In the genomic region with DNA sequence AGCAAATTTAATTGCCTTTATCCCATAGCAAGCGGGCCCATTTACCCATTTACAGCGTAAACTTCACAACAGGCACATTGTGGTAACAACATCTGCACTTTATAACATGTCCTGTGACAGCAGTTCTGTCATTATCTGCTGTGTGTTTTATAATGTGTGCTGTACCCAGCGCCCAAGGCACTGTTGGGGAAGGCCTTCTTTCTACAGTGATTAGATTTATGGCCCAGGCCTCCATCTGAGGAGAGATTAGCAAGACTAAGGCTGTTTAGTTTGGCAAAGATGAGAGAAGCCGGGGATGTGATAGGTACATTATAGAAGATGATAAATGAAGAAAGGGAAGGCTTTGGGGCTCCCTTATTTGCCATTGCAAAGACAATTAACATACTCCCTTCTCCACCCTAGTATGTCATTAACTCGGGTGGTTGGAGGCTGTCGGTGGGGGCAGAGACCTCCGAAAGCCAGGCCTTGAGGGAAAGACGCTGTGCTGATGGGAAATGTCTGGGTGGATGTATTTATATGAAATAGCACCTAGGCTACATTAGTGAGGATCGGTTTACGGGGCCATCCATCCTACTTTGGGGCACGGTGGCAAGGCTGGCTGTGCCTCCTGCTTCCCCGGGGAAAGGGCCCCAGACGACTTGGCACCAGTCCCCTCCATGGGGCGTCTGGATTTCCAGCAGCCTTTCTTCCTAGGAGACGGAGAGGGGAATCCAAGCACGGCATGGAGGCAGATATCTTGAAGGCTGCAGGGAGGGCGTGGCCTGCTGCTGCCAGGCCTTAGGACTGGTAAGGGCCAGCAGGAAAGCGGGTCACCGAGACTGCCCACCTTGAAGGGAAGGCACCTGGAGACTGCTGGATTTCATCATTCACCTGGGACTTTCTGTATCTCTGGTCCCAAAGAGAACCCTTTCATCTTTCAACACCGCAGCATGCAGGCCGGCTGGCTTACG, we compare ENCODE assay signal across 1 cellular context.
A peak's percentile ranks its signal among the peaks of the same experiment; 100 is the strongest.
TF ChIP-seq lines count a peak whose summit lies in the region.

No MANE protein-coding gene starts in this region.

TF ChIP-seq in HEK293, 187 proteins besides CTCF, POLR2A, EP300 and RAD21 (continued from another document):
- TF ChIP-seq, protein P1, sequence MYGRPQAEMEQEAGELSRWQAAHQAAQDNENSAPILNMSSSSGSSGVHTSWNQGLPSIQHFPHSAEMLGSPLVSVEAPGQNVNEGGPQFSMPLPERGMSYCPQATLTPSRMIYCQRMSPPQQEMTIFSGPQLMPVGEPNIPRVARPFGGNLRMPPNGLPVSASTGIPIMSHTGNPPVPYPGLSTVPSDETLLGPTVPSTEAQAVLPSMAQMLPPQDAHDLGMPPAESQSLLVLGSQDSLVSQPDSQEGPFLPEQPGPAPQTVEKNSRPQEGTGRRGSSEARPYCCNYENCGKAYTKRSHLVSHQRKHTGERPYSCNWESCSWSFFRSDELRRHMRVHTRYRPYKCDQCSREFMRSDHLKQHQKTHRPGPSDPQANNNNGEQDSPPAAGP (tag by site-specific recombination; IDR thresholded peaks at IDR 0.05): peak; percentile 90
- TF ChIP-seq, protein P2, sequence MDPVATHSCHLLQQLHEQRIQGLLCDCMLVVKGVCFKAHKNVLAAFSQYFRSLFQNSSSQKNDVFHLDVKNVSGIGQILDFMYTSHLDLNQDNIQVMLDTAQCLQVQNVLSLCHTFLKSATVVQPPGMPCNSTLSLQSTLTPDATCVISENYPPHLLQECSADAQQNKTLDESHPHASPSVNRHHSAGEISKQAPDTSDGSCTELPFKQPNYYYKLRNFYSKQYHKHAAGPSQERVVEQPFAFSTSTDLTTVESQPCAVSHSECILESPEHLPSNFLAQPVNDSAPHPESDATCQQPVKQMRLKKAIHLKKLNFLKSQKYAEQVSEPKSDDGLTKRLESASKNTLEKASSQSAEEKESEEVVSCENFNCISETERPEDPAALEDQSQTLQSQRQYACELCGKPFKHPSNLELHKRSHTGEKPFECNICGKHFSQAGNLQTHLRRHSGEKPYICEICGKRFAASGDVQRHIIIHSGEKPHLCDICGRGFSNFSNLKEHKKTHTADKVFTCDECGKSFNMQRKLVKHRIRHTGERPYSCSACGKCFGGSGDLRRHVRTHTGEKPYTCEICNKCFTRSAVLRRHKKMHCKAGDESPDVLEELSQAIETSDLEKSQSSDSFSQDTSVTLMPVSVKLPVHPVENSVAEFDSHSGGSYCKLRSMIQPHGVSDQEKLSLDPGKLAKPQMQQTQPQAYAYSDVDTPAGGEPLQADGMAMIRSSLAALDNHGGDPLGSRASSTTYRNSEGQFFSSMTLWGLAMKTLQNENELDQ (tag by site-specific recombination; IDR thresholded peaks at IDR 0.05; ENCODE audit: low read depth): no peak
- TF ChIP-seq, protein P3, sequence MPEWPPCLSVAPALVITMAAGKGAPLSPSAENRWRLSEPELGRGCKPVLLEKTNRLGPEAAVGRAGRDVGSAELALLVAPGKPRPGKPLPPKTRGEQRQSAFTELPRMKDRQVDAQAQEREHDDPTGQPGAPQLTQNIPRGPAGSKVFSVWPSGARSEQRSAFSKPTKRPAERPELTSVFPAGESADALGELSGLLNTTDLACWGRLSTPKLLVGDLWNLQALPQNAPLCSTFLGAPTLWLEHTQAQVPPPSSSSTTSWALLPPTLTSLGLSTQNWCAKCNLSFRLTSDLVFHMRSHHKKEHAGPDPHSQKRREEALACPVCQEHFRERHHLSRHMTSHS (tag by site-specific recombination; IDR thresholded peaks at IDR 0.05): no peak; the same call in 1 of the 2 replicates
- TF ChIP-seq ZFHX2 (tag by site-specific recombination; conservative IDR thresholded peaks at IDR 0.05) (no peak), SCRT1 (tag by site-specific recombination; IDR thresholded peaks at IDR 0.05; ENCODE audit: borderline replicate concordance) (peak; percentile 79), ZNF600 (tag by site-specific recombination; IDR thresholded peaks at IDR 0.05) (peak; percentile 22; the same call in 1 of the 2 replicates), FEZF1 (tag by site-specific recombination; IDR thresholded peaks at IDR 0.05) (peak; percentile 94), ZEB2 (tag by site-specific recombination; IDR thresholded peaks at IDR 0.05) (peak; percentile 51; the same call in 1 of the 2 replicates), ZNF510 (tag by site-specific recombination; IDR thresholded peaks at IDR 0.05; ENCODE audit: insufficient replicate concordance) (no peak), ZNF701 (tag by site-specific recombination; IDR thresholded peaks at IDR 0.05) (no peak), SETDB1 (IDR thresholded peaks at IDR 0.05; ENCODE audit: insufficient read length, low read length) (no peak), ZNF114 (tag by site-specific recombination; IDR thresholded peaks at IDR 0.05) (no peak), MEIS1 (CRISPR knock-in tag; IDR thresholded peaks at IDR 0.05; ENCODE audit: borderline replicate concordance) (0 out of 2 replicates have a peak, but pooled peaks have one; percentile 13), ZNF548 (tag by site-specific recombination; IDR thresholded peaks at IDR 0.05) (no peak), ZNF423 (tag by site-specific recombination; IDR thresholded peaks at IDR 0.05) (peak; percentile 70; the same call in 1 of the 2 replicates), ZNF629 (tag by site-specific recombination; IDR thresholded peaks at IDR 0.05) (peak; percentile 60), KLF1 (tag by site-specific recombination; IDR thresholded peaks at IDR 0.05) (peak; percentile 79), ZNF596 (tag by site-specific recombination; IDR thresholded peaks at IDR 0.05) (peak; percentile 47; the same call in 1 of the 2 replicates), KLF10 (tag by site-specific recombination; IDR thresholded peaks at IDR 0.05) (peak; percentile 82), ZIC2 (tag by site-specific recombination; IDR thresholded peaks at IDR 0.05) (peak; percentile 68), ZNF658 (tag by site-specific recombination; IDR thresholded peaks at IDR 0.05) (no peak), ZBTB48 (tag by site-specific recombination; IDR thresholded peaks at IDR 0.05) (no peak), HOXA7 (CRISPR knock-in tag; IDR thresholded peaks at IDR 0.05; ENCODE audit: borderline replicate concordance) (no peak), ZNF76 (tag by site-specific recombination; IDR thresholded peaks at IDR 0.05; ENCODE audit: borderline replicate concordance, low read depth) (no peak)
- TF ChIP-seq, protein P4, sequence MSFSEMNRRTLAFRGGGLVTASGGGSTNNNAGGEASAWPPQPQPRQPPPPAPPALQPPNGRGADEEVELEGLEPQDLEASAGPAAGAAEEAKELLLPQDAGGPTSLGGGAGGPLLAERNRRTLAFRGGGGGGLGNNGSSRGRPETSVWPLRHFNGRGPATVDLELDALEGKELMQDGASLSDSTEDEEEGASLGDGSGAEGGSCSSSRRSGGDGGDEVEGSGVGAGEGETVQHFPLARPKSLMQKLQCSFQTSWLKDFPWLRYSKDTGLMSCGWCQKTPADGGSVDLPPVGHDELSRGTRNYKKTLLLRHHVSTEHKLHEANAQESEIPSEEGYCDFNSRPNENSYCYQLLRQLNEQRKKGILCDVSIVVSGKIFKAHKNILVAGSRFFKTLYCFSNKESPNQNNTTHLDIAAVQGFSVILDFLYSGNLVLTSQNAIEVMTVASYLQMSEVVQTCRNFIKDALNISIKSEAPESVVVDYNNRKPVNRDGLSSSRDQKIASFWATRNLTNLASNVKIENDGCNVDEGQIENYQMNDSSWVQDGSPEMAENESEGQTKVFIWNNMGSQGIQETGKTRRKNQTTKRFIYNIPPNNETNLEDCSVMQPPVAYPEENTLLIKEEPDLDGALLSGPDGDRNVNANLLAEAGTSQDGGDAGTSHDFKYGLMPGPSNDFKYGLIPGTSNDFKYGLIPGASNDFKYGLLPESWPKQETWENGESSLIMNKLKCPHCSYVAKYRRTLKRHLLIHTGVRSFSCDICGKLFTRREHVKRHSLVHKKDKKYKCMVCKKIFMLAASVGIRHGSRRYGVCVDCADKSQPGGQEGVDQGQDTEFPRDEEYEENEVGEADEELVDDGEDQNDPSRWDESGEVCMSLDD (tag by site-specific recombination; IDR thresholded peaks at IDR 0.05): no peak
- TF ChIP-seq, protein P5, sequence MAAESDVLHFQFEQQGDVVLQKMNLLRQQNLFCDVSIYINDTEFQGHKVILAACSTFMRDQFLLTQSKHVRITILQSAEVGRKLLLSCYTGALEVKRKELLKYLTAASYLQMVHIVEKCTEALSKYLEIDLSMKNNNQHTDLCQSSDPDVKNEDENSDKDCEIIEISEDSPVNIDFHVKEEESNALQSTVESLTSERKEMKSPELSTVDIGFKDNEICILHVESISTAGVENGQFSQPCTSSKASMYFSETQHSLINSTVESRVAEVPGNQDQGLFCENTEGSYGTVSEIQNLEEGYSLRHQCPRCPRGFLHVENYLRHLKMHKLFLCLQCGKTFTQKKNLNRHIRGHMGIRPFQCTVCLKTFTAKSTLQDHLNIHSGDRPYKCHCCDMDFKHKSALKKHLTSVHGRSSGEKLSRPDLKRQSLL (tag by site-specific recombination; IDR thresholded peaks at IDR 0.05): no peak
- TF ChIP-seq, protein P6, sequence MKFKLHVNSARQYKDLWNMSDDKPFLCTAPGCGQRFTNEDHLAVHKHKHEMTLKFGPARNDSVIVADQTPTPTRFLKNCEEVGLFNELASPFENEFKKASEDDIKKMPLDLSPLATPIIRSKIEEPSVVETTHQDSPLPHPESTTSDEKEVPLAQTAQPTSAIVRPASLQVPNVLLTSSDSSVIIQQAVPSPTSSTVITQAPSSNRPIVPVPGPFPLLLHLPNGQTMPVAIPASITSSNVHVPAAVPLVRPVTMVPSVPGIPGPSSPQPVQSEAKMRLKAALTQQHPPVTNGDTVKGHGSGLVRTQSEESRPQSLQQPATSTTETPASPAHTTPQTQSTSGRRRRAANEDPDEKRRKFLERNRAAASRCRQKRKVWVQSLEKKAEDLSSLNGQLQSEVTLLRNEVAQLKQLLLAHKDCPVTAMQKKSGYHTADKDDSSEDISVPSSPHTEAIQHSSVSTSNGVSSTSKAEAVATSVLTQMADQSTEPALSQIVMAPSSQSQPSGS (tag by site-specific recombination; IDR thresholded peaks at IDR 0.05; ENCODE audit: low read depth): peak; percentile 50
- TF ChIP-seq, protein P7, sequence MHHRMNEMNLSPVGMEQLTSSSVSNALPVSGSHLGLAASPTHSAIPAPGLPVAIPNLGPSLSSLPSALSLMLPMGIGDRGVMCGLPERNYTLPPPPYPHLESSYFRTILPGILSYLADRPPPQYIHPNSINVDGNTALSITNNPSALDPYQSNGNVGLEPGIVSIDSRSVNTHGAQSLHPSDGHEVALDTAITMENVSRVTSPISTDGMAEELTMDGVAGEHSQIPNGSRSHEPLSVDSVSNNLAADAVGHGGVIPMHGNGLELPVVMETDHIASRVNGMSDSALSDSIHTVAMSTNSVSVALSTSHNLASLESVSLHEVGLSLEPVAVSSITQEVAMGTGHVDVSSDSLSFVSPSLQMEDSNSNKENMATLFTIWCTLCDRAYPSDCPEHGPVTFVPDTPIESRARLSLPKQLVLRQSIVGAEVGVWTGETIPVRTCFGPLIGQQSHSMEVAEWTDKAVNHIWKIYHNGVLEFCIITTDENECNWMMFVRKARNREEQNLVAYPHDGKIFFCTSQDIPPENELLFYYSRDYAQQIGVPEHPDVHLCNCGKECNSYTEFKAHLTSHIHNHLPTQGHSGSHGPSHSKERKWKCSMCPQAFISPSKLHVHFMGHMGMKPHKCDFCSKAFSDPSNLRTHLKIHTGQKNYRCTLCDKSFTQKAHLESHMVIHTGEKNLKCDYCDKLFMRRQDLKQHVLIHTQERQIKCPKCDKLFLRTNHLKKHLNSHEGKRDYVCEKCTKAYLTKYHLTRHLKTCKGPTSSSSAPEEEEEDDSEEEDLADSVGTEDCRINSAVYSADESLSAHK (tag by site-specific recombination; IDR thresholded peaks at IDR 0.05): peak; percentile 85
- TF ChIP-seq, protein P8, sequence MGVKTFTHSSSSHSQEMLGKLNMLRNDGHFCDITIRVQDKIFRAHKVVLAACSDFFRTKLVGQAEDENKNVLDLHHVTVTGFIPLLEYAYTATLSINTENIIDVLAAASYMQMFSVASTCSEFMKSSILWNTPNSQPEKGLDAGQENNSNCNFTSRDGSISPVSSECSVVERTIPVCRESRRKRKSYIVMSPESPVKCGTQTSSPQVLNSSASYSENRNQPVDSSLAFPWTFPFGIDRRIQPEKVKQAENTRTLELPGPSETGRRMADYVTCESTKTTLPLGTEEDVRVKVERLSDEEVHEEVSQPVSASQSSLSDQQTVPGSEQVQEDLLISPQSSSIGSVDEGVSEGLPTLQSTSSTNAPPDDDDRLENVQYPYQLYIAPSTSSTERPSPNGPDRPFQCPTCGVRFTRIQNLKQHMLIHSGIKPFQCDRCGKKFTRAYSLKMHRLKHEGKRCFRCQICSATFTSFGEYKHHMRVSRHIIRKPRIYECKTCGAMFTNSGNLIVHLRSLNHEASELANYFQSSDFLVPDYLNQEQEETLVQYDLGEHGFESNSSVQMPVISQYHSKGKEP (tag by site-specific recombination; IDR thresholded peaks at IDR 0.05): peak; percentile 63; the same call in 1 of the 2 replicates
TF ChIP-seq in HEK293: peak in this region for 51.
